33 cellular contexts compared by ENCODE assay signal in genomic region chr18:52531836-52532235, GRCh38.
"Had no signal": no experiment of that assay in that cellular context is flagged by ENCODE, and none has a peak within 500 bp of the region (broad histone marks: within the 10 kb centered on the region; RNA-seq: fewer than 3 reads in every experiment).

No MANE protein-coding gene starts in this region.

- H3K36me3 Mint-ChIP-seq: activated CD4-positive, alpha-beta memory T cell treated with anti-CD3 and anti-CD28 coated beads for 36 hours; activated CD8-positive, alpha-beta memory T cell treated with anti-CD3 and anti-CD28 coated beads, Interleukin-2, amount 10 ng/mL, durations not matched to agents 7 days and 5 days; activated naive CD4-positive, alpha-beta T cell treated with anti-CD3 and anti-CD28 coated beads, Interleukin-2, amount 50 U/mL, for 24 hours; activated naive CD8-positive, alpha-beta T cell treated with anti-CD3 and anti-CD28 coated beads for 36 hours had no signal

- H3K27ac ChIP-seq: adrenal gland, body of pancreas, colonic mucosa, epithelial cell of prostate, esophagus squamous epithelium, gastroesophageal sphincter, heart right ventricle had no signal

- H3K9me3 Mint-ChIP-seq: activated CD4-positive, alpha-beta memory T cell treated with anti-CD3 and anti-CD28 coated beads for 36 hours; activated CD4-positive, alpha-beta T cell treated with anti-CD3 and anti-CD28 coated beads, Interleukin-2, amount 10 ng/mL, durations not matched to agents 24 days and 14 days; activated naive CD4-positive, alpha-beta T cell treated with anti-CD3 and anti-CD28 coated beads for 36 hours; activated naive CD4-positive, alpha-beta T cell treated with anti-CD3 and anti-CD28 coated beads, Interleukin-2, amount 50 U/mL, for 24 hours; activated naive CD8-positive, alpha-beta T cell treated with anti-CD3 and anti-CD28 coated beads for 36 hours; activated naive CD8-positive, alpha-beta T cell treated with anti-CD3 and anti-CD28 coated beads, Interleukin-2, amount 50 U/mL, for 24 hours had no signal

- DNase-seq: activated CD4-positive, alpha-beta memory T cell treated with anti-CD3 and anti-CD28 coated beads for 36 hours; activated CD4-positive, alpha-beta T cell treated with anti-CD3 and anti-CD28 coated beads for 36 hours; activated CD4-positive, alpha-beta T cell treated with anti-CD3 and anti-CD28 coated beads, Interleukin-2, amount 10 ng/mL, durations not matched to agents 24 days and 14 days; activated CD4-positive, CD25-positive, alpha-beta regulatory T cell; activated CD4-positive, CD25-positive, alpha-beta regulatory T cell treated with anti-CD3 and anti-CD28 coated beads, Interleukin-2, amount 50 U/mL, for 72 hours; activated CD8-positive, alpha-beta memory T cell treated with anti-CD3 and anti-CD28 coated beads, Interleukin-2, amount 10 ng/mL, durations not matched to agents 7 days and 5 days; activated CD8-positive, alpha-beta memory T cell treated with anti-CD3 and anti-CD28 coated beads, Interleukin-2, amount 50 U/mL, for 4 hours; activated CD8-positive, alpha-beta T cell treated with anti-CD3 and anti-CD28 coated beads, Interleukin-2, amount 10 ng/mL, durations not matched to agents 7 days and 5 days; activated effector memory CD4-positive, alpha-beta T cell treated with anti-CD3 and anti-CD28 coated beads, Interleukin-2, amount 50 U/mL, for 16 hours; activated naive CD4-positive, alpha-beta T cell treated with anti-CD3 and anti-CD28 coated beads for 36 hours; activated naive CD8-positive, alpha-beta T cell treated with anti-CD3 and anti-CD28 coated beads for 36 hours; activated naive CD8-positive, alpha-beta T cell treated with anti-CD3 and anti-CD28 coated beads, Interleukin-2, amount 50 U/mL, for 24 hours; activated T-cell treated with anti-CD3 and anti-CD28 coated beads, Interleukin-2, amount 50 U/mL, for 1 hour; activated T-cell treated with anti-CD3 and anti-CD28 coated beads, Interleukin-2, amount 50 U/mL, for 48 hours; adrenal gland; amygdala; aorta; body of pancreas; central memory CD4-positive, alpha-beta T cell; cerebellar nuclear complex; colonic mucosa; effector CD8-positive, alpha-beta T cell; esophagus squamous epithelium; foreskin melanocyte; heart right ventricle; T-helper 17 cell; T1000 had no signal

- H3K4me3 ChIP-seq: adrenal gland, body of pancreas, colonic mucosa, esophagus squamous epithelium, gastroesophageal sphincter, heart right ventricle had no signal

- H3K27ac Mint-ChIP-seq: activated CD4-positive, alpha-beta memory T cell treated with anti-CD3 and anti-CD28 coated beads for 36 hours; activated CD4-positive, alpha-beta T cell treated with anti-CD3 and anti-CD28 coated beads for 36 hours; activated CD4-positive, alpha-beta T cell treated with anti-CD3 and anti-CD28 coated beads, Interleukin-2, amount 10 ng/mL, durations not matched to agents 24 days and 14 days; activated CD8-positive, alpha-beta memory T cell treated with anti-CD3 and anti-CD28 coated beads, Interleukin-2, amount 10 ng/mL, durations not matched to agents 7 days and 5 days; activated CD8-positive, alpha-beta T cell treated with anti-CD3 and anti-CD28 coated beads, Interleukin-2, amount 10 ng/mL, durations not matched to agents 7 days and 5 days; activated naive CD4-positive, alpha-beta T cell treated with anti-CD3 and anti-CD28 coated beads for 36 hours; activated naive CD4-positive, alpha-beta T cell treated with anti-CD3 and anti-CD28 coated beads, Interleukin-2, amount 50 U/mL, for 24 hours; activated naive CD8-positive, alpha-beta T cell treated with anti-CD3 and anti-CD28 coated beads for 36 hours; activated naive CD8-positive, alpha-beta T cell treated with anti-CD3 and anti-CD28 coated beads, Interleukin-2, amount 50 U/mL, for 24 hours; activated T-helper 1 cell treated with anti-CD3 and anti-CD28 coated beads, Interleukin-12 subunit alpha, Interleukin-12 subunit beta, Interleukin-2, Interleukin-4 antibody, amounts not matched to agents 30 ng/mL and 10 ng/mL and 1 ng/mL, durations not matched to agents 14 hours and 24 hours and 36 hours; activated T-helper 2 cell treated with anti-CD3 and anti-CD28 coated beads, Interferon-gamma antibody, Interleukin-2, Interleukin-4, amounts not matched to agents 10 μg/mL and 5 μg/mL and 100 μg/mL, durations not matched to agents 14 hours and 24 hours and 36 hours; T-helper 17 cell; T-helper 2 cell treated with Interferon-gamma antibody and Interleukin-4, amounts not matched to agents 5 μg/mL and 100 μg/mL, for 36 hours had no signal

- H3K4me1 Mint-ChIP-seq: activated CD4-positive, alpha-beta T cell treated with anti-CD3 and anti-CD28 coated beads for 36 hours; activated CD4-positive, alpha-beta T cell treated with anti-CD3 and anti-CD28 coated beads, Interleukin-2, amount 10 ng/mL, durations not matched to agents 24 days and 14 days; activated CD8-positive, alpha-beta memory T cell treated with anti-CD3 and anti-CD28 coated beads, Interleukin-2, amount 10 ng/mL, durations not matched to agents 7 days and 5 days; activated naive CD4-positive, alpha-beta T cell treated with anti-CD3 and anti-CD28 coated beads, Interleukin-2, amount 50 U/mL, for 24 hours; activated naive CD8-positive, alpha-beta T cell treated with anti-CD3 and anti-CD28 coated beads for 36 hours; activated naive CD8-positive, alpha-beta T cell treated with anti-CD3 and anti-CD28 coated beads, Interleukin-2, amount 50 U/mL, for 24 hours; T-helper 17 cell had no signal

- ATAC-seq: activated CD4-positive, alpha-beta T cell treated with anti-CD3 and anti-CD28 coated beads for 36 hours; activated CD8-positive, alpha-beta memory T cell treated with anti-CD3 and anti-CD28 coated beads, Interleukin-2, amount 10 ng/mL, durations not matched to agents 7 days and 5 days; activated CD8-positive, alpha-beta T cell treated with anti-CD3 and anti-CD28 coated beads, Interleukin-2, amount 10 ng/mL, durations not matched to agents 7 days and 5 days; activated naive CD8-positive, alpha-beta T cell treated with anti-CD3 and anti-CD28 coated beads, Interleukin-2, amount 50 U/mL, for 24 hours; body of pancreas; gastroesophageal sphincter; heart right ventricle; T-helper 17 cell had no signal

- H3K27me3 ChIP-seq: adrenal gland, body of pancreas, colonic mucosa, esophagus squamous epithelium, gastroesophageal sphincter, heart right ventricle had no signal

- H3K4me3 Mint-ChIP-seq: activated CD4-positive, alpha-beta memory T cell treated with anti-CD3 and anti-CD28 coated beads for 36 hours; activated CD4-positive, alpha-beta T cell treated with anti-CD3 and anti-CD28 coated beads for 36 hours; activated CD4-positive, alpha-beta T cell treated with anti-CD3 and anti-CD28 coated beads, Interleukin-2, amount 10 ng/mL, durations not matched to agents 24 days and 14 days; activated CD8-positive, alpha-beta memory T cell treated with anti-CD3 and anti-CD28 coated beads, Interleukin-2, amount 10 ng/mL, durations not matched to agents 7 days and 5 days; activated CD8-positive, alpha-beta T cell treated with anti-CD3 and anti-CD28 coated beads, Interleukin-2, amount 10 ng/mL, durations not matched to agents 7 days and 5 days; activated naive CD4-positive, alpha-beta T cell treated with anti-CD3 and anti-CD28 coated beads for 36 hours; activated naive CD4-positive, alpha-beta T cell treated with anti-CD3 and anti-CD28 coated beads, Interleukin-2, amount 50 U/mL, for 24 hours; activated naive CD8-positive, alpha-beta T cell treated with anti-CD3 and anti-CD28 coated beads for 36 hours; activated naive CD8-positive, alpha-beta T cell treated with anti-CD3 and anti-CD28 coated beads, Interleukin-2, amount 50 U/mL, for 24 hours; activated T-helper 1 cell treated with anti-CD3 and anti-CD28 coated beads, Interleukin-12 subunit alpha, Interleukin-12 subunit beta, Interleukin-2, Interleukin-4 antibody, amounts not matched to agents 30 ng/mL and 10 ng/mL and 1 ng/mL, durations not matched to agents 14 hours and 24 hours and 36 hours; T-helper 17 cell; T-helper 2 cell treated with Interferon-gamma antibody and Interleukin-4, amounts not matched to agents 5 μg/mL and 100 μg/mL, for 36 hours had no signal

- H3K4me1 ChIP-seq: adrenal gland, body of pancreas, colonic mucosa, esophagus squamous epithelium, gastroesophageal sphincter, heart right ventricle had no signal

- H3K36me3 ChIP-seq: adrenal gland, colonic mucosa, esophagus squamous epithelium, gastroesophageal sphincter, heart right ventricle had no signal

- H3K27me3 Mint-ChIP-seq: activated CD4-positive, alpha-beta memory T cell treated with anti-CD3 and anti-CD28 coated beads for 36 hours; activated CD4-positive, alpha-beta T cell treated with anti-CD3 and anti-CD28 coated beads for 36 hours; activated CD4-positive, alpha-beta T cell treated with anti-CD3 and anti-CD28 coated beads, Interleukin-2, amount 10 ng/mL, durations not matched to agents 24 days and 14 days; activated CD8-positive, alpha-beta memory T cell treated with anti-CD3 and anti-CD28 coated beads, Interleukin-2, amount 10 ng/mL, durations not matched to agents 7 days and 5 days; activated naive CD8-positive, alpha-beta T cell treated with anti-CD3 and anti-CD28 coated beads for 36 hours; activated naive CD8-positive, alpha-beta T cell treated with anti-CD3 and anti-CD28 coated beads, Interleukin-2, amount 50 U/mL, for 24 hours; T-helper 17 cell had no signal
